In the genomic region with DNA sequence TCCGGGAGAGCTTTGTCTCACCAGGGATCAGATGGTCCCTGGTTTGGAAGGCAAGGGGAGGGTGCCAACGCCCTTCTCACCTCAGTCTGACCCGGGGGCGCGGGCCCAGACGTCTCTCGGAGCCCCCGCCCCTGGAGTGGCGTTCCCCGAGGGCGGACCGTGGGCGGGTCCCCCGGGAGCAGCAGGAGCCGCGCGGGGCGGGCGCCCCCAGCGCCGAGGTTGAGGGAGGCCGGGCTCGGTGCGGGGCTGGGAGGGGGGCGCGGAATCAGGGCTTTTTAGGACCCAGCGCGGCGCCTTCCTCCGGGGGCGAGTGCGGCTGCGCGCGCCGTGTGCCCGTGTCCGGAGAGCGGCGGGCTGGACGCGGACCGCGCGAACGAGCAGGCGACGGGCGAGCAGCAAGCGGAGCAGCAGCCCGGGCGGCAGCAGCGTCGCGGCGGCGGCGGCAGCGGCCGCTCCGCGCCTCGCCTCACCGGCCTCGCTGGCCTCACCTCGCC, we compare ENCODE assay signal across 9 cellular contexts. TPM values are rescaled to one million over a fixed set of nuclear protein-coding genes. Genes with fewer than 3 reads are reported as not detected.
DNase-seq lines count a peak whose midpoint lies in the region; ATAC-seq and TF ChIP-seq lines count a peak whose summit lies in the region.
"Had no signal": no experiment of that assay in that cellular context is flagged by ENCODE, and none has a peak within 500 bp of the region (broad histone marks: within the 10 kb centered on the region; RNA-seq: fewer than 3 reads in every experiment).

A gene (plus strand): TSS at position 364 of the 494 bp plus-strand sequence. CDS start 1,222 bp downstream, outside the sequence.

- no peak for TF ChIP-seq POLR2A in IMR-90 (IDR thresholded peaks at IDR 0.05; ENCODE audit: low read depth, low read length)

- H2BK12ac ChIP-seq in trophoblast cell (ENCODE audit: low read length) = no peak within 1 kb of the TSS

- H3K4me3 ChIP-seq in IMR-90 (ENCODE audit: insufficient read depth, low read depth, low read length) (peak within 1 kb of the TSS; percentile 10), trophoblast cell (ENCODE audit: low read depth, low read length) (peak within 1 kb of the TSS; percentile 54)

- H3K9ac ChIP-seq in IMR-90 (ENCODE audit: low read depth, low read length) (no peak within 1 kb of the TSS), trophoblast cell (ENCODE audit: low read length) (no peak within 1 kb of the TSS)

- no peak within 1 kb of the TSS for H4K5ac ChIP-seq in IMR-90 (ENCODE audit: low read depth, low read length)

- ATAC-seq in IMR-90 (ENCODE audit: low read depth) (peak; percentile 77), GM21390 (IDR thresholded peaks at IDR 0.05; ENCODE audit: unreplicated experiment) (no peak)

- H3K18ac ChIP-seq in IMR-90 (ENCODE audit: low read depth, low read length) = no peak within 1 kb of the TSS
- no peak within 1 kb of the TSS for H3K18ac ChIP-seq in trophoblast cell (ENCODE audit: low read length)

- H2BK120ac ChIP-seq in IMR-90 (ENCODE audit: low read depth, low read length) (no peak within 1 kb of the TSS), trophoblast cell (ENCODE audit: insufficient read depth, low read length, poor library complexity) (no peak within 1 kb of the TSS)

- dilution Hi-C loops in IMR-90 (cut with HindIII; ENCODE audit: low sequenced_read_pairs, unreplicated experiment) = loop anchor here (25.0 kb wide), 1 partner anchor 253 kb away; no protein-coding TSS in a partner anchor

- H2BK5ac ChIP-seq in IMR-90 (ENCODE audit: low read depth, low read length, poor library complexity, severe bottlenecking) (no peak within 1 kb of the TSS), trophoblast cell (ENCODE audit: low read depth, low read length, poor library complexity) (no peak within 1 kb of the TSS)

- peak; percentile 5 for DNase-seq in DMS114 treated with DMSO at 0.1 percent for 48 hours (lab: John Stamatoyannopoulos, UW; ENCODE audit: unreplicated experiment)
- DNase-seq in IMR-90 = peak; percentile 34
- peak in 40 of 42 donors; percentile 36 to 80 (median 62) for DNase-seq in head of caudate nucleus
- DNase-seq in trophoblast cell = peak; percentile 10 to 48
- DNase-seq in superior temporal gyrus (ENCODE audit: extremely low spot score) = no peak
- DNase-seq in activated gamma-delta T cell (lab: John Stamatoyannopoulos, UW) = no peak

- H2AK9ac ChIP-seq in IMR-90 (replicated peaks; ENCODE audit: low read depth, low read length, poor library complexity) = no peak within 1 kb of the TSS

- no peak within 1 kb of the TSS for H2BK15ac ChIP-seq in IMR-90 (ENCODE audit: low read depth, low read length)

- no peak for TF ChIP-seq RAD21 in IMR-90 (IDR thresholded peaks at IDR 0.05; ENCODE audit: low read length)

- peaks cover 2% of the 10 kb centered on the region; the same call in 1 of the 2 replicates for H3K9me3 ChIP-seq in IMR-90 (ENCODE audit: control insufficient read depth, insufficient read depth, low read length)
- peaks cover 11% of the 10 kb centered on the region for H3K9me3 ChIP-seq in trophoblast cell (ENCODE audit: insufficient read depth, low read depth, low read length)

- 0 out of 2 replicates have a peak, but pooled peaks cover 6% of the 10 kb centered on the region for H4K20me1 ChIP-seq in IMR-90 (ENCODE audit: insufficient read depth, low read length)

- in situ Hi-C loops in IMR-90 (cut with MboI; ENCODE audit: low sequenced_read_pairs) = loop anchor here (5.0 kb wide), 1 partner anchor 243 kb away; no protein-coding TSS in a partner anchor

- H2AFZ ChIP-seq in IMR-90 (replicated peaks; ENCODE audit: low read length, poor library complexity) = peak within 1 kb of the TSS; percentile 73
- H2AFZ ChIP-seq in trophoblast cell (ENCODE audit: insufficient read depth, low read length, poor library complexity) = no peak within 1 kb of the TSS

- peak within 1 kb of the TSS; percentile 54 for H3K4me2 ChIP-seq in IMR-90 (ENCODE audit: low read depth, low read length)
- peak within 1 kb of the TSS; percentile 83 for H3K4me2 ChIP-seq in trophoblast cell (ENCODE audit: low read length)

- BruUV-seq in IMR-90 (replicated peaks; lab: Mats Ljungman, UMichigan) = no TSS peak

- no peaks in the 10 kb centered on the region for H3K79me2 ChIP-seq in trophoblast cell (ENCODE audit: control insufficient read depth, insufficient read depth, low read length, poor library complexity)

- no peak within 1 kb of the TSS for H4K91ac ChIP-seq in IMR-90 (ENCODE audit: insufficient read depth, low read depth, low read length)
- H4K91ac ChIP-seq in trophoblast cell (ENCODE audit: low read depth, low read length) = no peak within 1 kb of the TSS

- CTCF ChIA-PET in IMR-90 (lab: Yijun Ruan, JAX) = interaction anchor here (0.6 to 8.0 kb wide), 2 partner anchors 38 to 243 kb away, joined by 5 to 158 read pairs; no protein-coding TSS in a partner anchor

- H4K8ac ChIP-seq in IMR-90 (ENCODE audit: low read depth in 2 of 2, low read length in 2 of 2) (no peak within 1 kb of the TSS), trophoblast cell (ENCODE audit: low read depth, low read length) (no peak within 1 kb of the TSS)

- H2AK5ac ChIP-seq in IMR-90 (ENCODE audit: low read depth, low read length) = no peak within 1 kb of the TSS
- H2AK5ac ChIP-seq in trophoblast cell (ENCODE audit: low read length) = no peak within 1 kb of the TSS

- H3K14ac ChIP-seq in IMR-90 (replicated peaks; ENCODE audit: low read depth, low read length) (no peak within 1 kb of the TSS), trophoblast cell (ENCODE audit: low read length) (no peak within 1 kb of the TSS)

- H2BK20ac ChIP-seq in IMR-90 (ENCODE audit: low read depth, low read length) = no peak within 1 kb of the TSS

- no peak within 1 kb of the TSS for H4K12ac ChIP-seq in trophoblast cell (ENCODE audit: low read depth, low read length)

- POLR2A ChIA-PET in IMR-90 (lab: Charles Lee; ENCODE audit: unreplicated experiment) = no interaction called here

- H3K27ac ChIP-seq in IMR-90 (ENCODE audit: insufficient read depth, low read length) (no peak within 1 kb of the TSS), VCaP (peak within 1 kb of the TSS; percentile 78), trophoblast cell (ENCODE audit: low read depth, low read length) (no peak within 1 kb of the TSS)

- H3K27me3 ChIP-seq in IMR-90 (ENCODE audit: control insufficient read depth, insufficient read depth, low read length) (peaks cover 61% of the 10 kb centered on the region), trophoblast cell (ENCODE audit: insufficient read depth, low read length) (peaks cover 40% of the 10 kb centered on the region)

- H3K23ac ChIP-seq in IMR-90 (ENCODE audit: low read depth, low read length) (no peak within 1 kb of the TSS), trophoblast cell (ENCODE audit: low read length) (peak within 1 kb of the TSS; percentile 27)

- H3K56ac ChIP-seq in IMR-90 (ENCODE audit: extremely low read depth, insufficient read depth, low read length) = no peak within 1 kb of the TSS

- H3K36me3 ChIP-seq in IMR-90 (ENCODE audit: control insufficient read depth, insufficient read depth, low read length) = no peaks in the 10 kb centered on the region
- H3K36me3 ChIP-seq in trophoblast cell (ENCODE audit: control insufficient read depth in 1 of 2, insufficient read depth in 2 of 2, low read length in 2 of 2) = no peaks in the 10 kb centered on the region

- H3K9me1 ChIP-seq in IMR-90 (ENCODE audit: insufficient read depth, low read length) = no peaks in the 10 kb centered on the region

- intact Hi-C loops in IMR-90 (cut with micrococcal nuclease) (loop anchor here (5.0 to 10.0 kb wide), 3 partner anchors 88 to 590 kb away; a partner anchor contains a TSS), head of caudate nucleus (cut with DNase I) (loop anchor here (5.0 to 10.0 kb wide), 2 partner anchors 130 to 243 kb away; no protein-coding TSS in a partner anchor)

- H3K79me1 ChIP-seq in IMR-90 (ENCODE audit: low read depth in 1 of 2, low read length in 2 of 2) (no peaks in the 10 kb centered on the region), trophoblast cell (ENCODE audit: low read length) (no peaks in the 10 kb centered on the region)

- H3K4ac ChIP-seq in IMR-90 (ENCODE audit: low read depth, low read length) (no peak within 1 kb of the TSS), trophoblast cell (ENCODE audit: low read depth, low read length) (no peak within 1 kb of the TSS)

- H3K4me1 ChIP-seq in IMR-90 (ENCODE audit: control insufficient read depth, insufficient read depth, low read length) = no peaks in the 10 kb centered on the region
- H3K4me1 ChIP-seq in trophoblast cell (ENCODE audit: control insufficient read depth in 1 of 2, insufficient read depth in 2 of 2, low read length in 2 of 2) = peaks cover 3 to 6% of the 10 kb centered on the region in 2 experiments

- WGBS in IMR-90 (ENCODE audit: extremely low coverage in 2 of 2, insufficient read length in 1 of 2), 2 experiments = 1% methylated on average over 39 of the region's 66 CpGs; no CpG with 5 or more reads in 1 of the 2 experiments
- WGBS in trophoblast cell (ENCODE audit: extremely low coverage, insufficient coverage, insufficient read length) = no CpG with 5 or more reads among the region's 66 CpGs

- TF ChIP-seq CTCF in IMR-90 (conservative IDR thresholded peaks at IDR 0.05; ENCODE audit: low read depth, low read length) = no peak
- TF ChIP-seq CTCF in VCaP (conservative IDR thresholded peaks at IDR 0.05) = peak; percentile 26

TF ChIP-seq in IMR-90, 13 proteins besides CTCF, POLR2A, EP300 and RAD21:
- no peak for TF ChIP-seq CEBPB (IDR thresholded peaks at IDR 0.05; ENCODE audit: low read depth, low read length)

RNA-seq across cellular contexts. Expression of the gene that starts here (rescaled TPM):
- total RNA-seq in IMR-90 (2012; rRNA removed) = not detected in 2 replicates
- polyA plus RNA-seq in IMR-90 (2012; rRNA removed) = 0.03 and 0.11 TPM in 2 replicates
- polyA plus RNA-seq in IMR-90 (2012; cell fraction: cytosol; rRNA removed) = 0.02 and 0.10 TPM in 2 replicates
- 0.11 and 0.22 TPM in 2 replicates for polyA plus RNA-seq in IMR-90 (2012; cell fraction: nucleus; rRNA removed; ENCODE audit: low replicate concordance)
- polyA plus RNA-seq in trophoblast cell (2013) = 0.12 and 0.16 TPM in 2 replicates
- total RNA-seq: NCI-H460 had no signal

Comparison
In these comparisons a context has a peak if more than half of its experiments do, and no peak if none do; other contexts are left out.
1. Peak in DNase-seq, ATAC-seq, H3K4me3 ChIP-seq and H3K4me2 ChIP-seq in IMR-90; RNA of the gene not detected or under 1 TPM.
2. DNase-seq: peak in DMS114 treated with DMSO at 0.1 percent for 48 hours (single experiment), head of caudate nucleus (40 of 42) and trophoblast cell (2 of 2); none in superior temporal gyrus (single experiment) and activated gamma-delta T cell (single experiment).